Comparison of ENCODE assay signal across 22 cellular contexts in genomic region chr6:38501931-38502330, GRCh38.
DNase-seq lines count a peak whose midpoint lies in the region; ATAC-seq, FAIRE-seq and TF ChIP-seq lines count a peak whose summit lies in the region.
"Had no signal": no experiment of that assay in that cellular context is flagged by ENCODE, and none has a peak within 500 bp of the region (broad histone marks: within the 10 kb centered on the region; RNA-seq: fewer than 3 reads in every experiment).

No MANE protein-coding gene starts in this region.

- WGBS in gastroesophageal sphincter (ENCODE audit: low coverage in 1 of 2), 2 donors: 100% methylated on average over 1 of the region's 1 CpG

- no peak for FAIRE-seq in H54 (lab: Jason Lieb, UNC)

- peaks cover 0 to 5% (median 0%) of the 10 kb centered on the region in 3 donors for H3K4me1 ChIP-seq in gastroesophageal sphincter
- H3K4me1 ChIP-seq: Peyer's patch, stomach had no signal

- H3K27me3 ChIP-seq in gastroesophageal sphincter: no peaks in the 10 kb centered on the region
- H3K27me3 ChIP-seq: neural progenitor cell, Peyer's patch, stomach had no signal

- TF ChIP-seq EP300 in gastroesophageal sphincter (IDR thresholded peaks at IDR 0.05): no peak

- ATAC-seq in gastroesophageal sphincter (no peak), HG02870 (IDR thresholded peaks at IDR 0.05; ENCODE audit: unreplicated experiment) (no peak)
- ATAC-seq: activated T-cell treated with anti-CD3 and anti-CD28 coated beads, Interleukin-2, amount 50 U/mL, for 72 hours; sciatic nerve had no signal

- no peak for TF ChIP-seq CTCF in gastroesophageal sphincter (IDR thresholded peaks at IDR 0.05)

- H3K9me3 ChIP-seq in gastroesophageal sphincter: no peaks in the 10 kb centered on the region
- H3K9me3 ChIP-seq: Peyer's patch, stomach had no signal

- no peak overlapping the region for H3K4me3 ChIP-seq in gastroesophageal sphincter
- H3K4me3 ChIP-seq: GM23248, neural progenitor cell, Peyer's patch, stomach had no signal

- no peak for TF ChIP-seq POLR2A in gastroesophageal sphincter (IDR thresholded peaks at IDR 0.05)
- TF ChIP-seq POLR2A in H54 (IDR thresholded peaks at IDR 0.05; ENCODE audit: low read depth, low read length): no peak

- H3K27ac ChIP-seq in gastroesophageal sphincter: no peak overlapping the region
- H3K27ac ChIP-seq: C4-2B, GM23248, neural progenitor cell, Peyer's patch, stomach had no signal

- no peaks in the 10 kb centered on the region for H3K36me3 ChIP-seq in gastroesophageal sphincter
- H3K36me3 ChIP-seq: neural progenitor cell, Peyer's patch, stomach had no signal

- peak; percentile 39 for DNase-seq in NCI-H510A treated with DMSO at 0.1 percent for 48 hours (lab: John Stamatoyannopoulos, UW)
- DNase-seq in NCI-H510A (lab: John Stamatoyannopoulos, UW): no peak
- peak; percentile 74 for DNase-seq in NCI-H1092 (lab: John Stamatoyannopoulos, UW)
- peak; percentile 82 for DNase-seq in NCI-H446 treated with DMSO at 0.1 percent for 48 hours (lab: John Stamatoyannopoulos, UW)
- DNase-seq in H54 (ENCODE audit: insufficient read length, low spot score): no peak
- no peak for DNase-seq in activated naive CD4-positive, alpha-beta T cell (lab: John Stamatoyannopoulos, UW)
- DNase-seq: ACHN; activated CD4-positive, alpha-beta T cell treated with anti-CD3 and anti-CD28 coated beads, Interleukin-2, amount 10 ng/mL, durations not matched to agents 24 days and 14 days; activated naive CD4-positive, alpha-beta T cell treated with anti-CD3 and anti-CD28 coated beads, Interleukin-2, amount 10 ng/mL, durations not matched to agents 7 days and 5 days; activated T-cell treated with anti-CD3 and anti-CD28 coated beads, Interleukin-2, amount 50 U/mL, for 72 hours; anterior cingulate cortex; GM23248; NCI-H187 treated with DMSO at 0.1 percent for 48 hours; Peyer's patch; stimulated activated CD4-positive, alpha-beta T cell treated with anti-CD3 and anti-CD28 coated beads, Interleukin-15, amount 100 ng/mL, for 24 hours; stomach; T-helper 2 cell had no signal

Comparison
In these comparisons a context has a peak if more than half of its experiments do, and no peak if none do; other contexts are left out.
1. DNase-seq: peak in NCI-H510A treated with DMSO at 0.1 percent for 48 hours (single experiment), NCI-H1092 (single experiment) and NCI-H446 treated with DMSO at 0.1 percent for 48 hours (single experiment); none in NCI-H510A (single experiment), H54 (single experiment) and activated naive CD4-positive, alpha-beta T cell (0 of 4).